In the genomic region with DNA sequence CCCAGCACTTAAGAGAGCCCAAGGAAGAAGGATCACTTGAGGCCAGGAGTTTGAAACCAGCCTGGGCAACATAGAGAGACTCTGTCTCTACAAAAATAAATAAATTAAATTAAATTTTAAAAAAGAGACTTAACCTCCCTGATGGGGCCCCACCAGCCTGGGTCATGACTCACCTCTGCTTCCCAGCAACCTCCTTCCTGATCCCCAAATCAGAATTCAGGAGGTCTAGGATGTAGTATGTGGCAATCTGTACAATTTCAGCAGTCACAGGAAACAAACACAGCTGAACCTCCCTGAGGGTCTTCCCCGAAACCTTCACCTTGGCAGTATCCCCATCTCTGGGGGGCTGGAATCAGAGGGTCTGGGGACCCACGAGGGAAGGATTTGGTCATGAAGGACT, we compare ENCODE assay signal across 19 cellular contexts. TPM values are rescaled to one million over a fixed set of nuclear protein-coding genes. Genes with fewer than 3 reads are reported as not detected.
DNase-seq lines count a peak whose midpoint lies in the region; ATAC-seq and TF ChIP-seq lines count a peak whose summit lies in the region.
"Had no signal": no experiment of that assay in that cellular context is flagged by ENCODE, and none has a peak within 500 bp of the region (broad histone marks: within the 10 kb centered on the region; RNA-seq: fewer than 3 reads in every experiment).

No MANE protein-coding gene starts in this region.

- H2BK15ac ChIP-seq in IMR-90 (ENCODE audit: low read depth, low read length): peak overlapping the region; percentile 60; the same call in 1 of the 3 replicates

- peak overlapping the region; percentile 83 for H2AFZ ChIP-seq in IMR-90 (replicated peaks; ENCODE audit: low read length, poor library complexity)
- H2AFZ ChIP-seq in neural progenitor cell (replicated peaks): no peak overlapping the region

- no TSS peak for BruUV-seq in IMR-90 (replicated peaks; lab: Mats Ljungman, UMichigan)

- peak overlapping the region; percentile 56 for H2BK5ac ChIP-seq in IMR-90 (ENCODE audit: low read depth, low read length, poor library complexity, severe bottlenecking)

- WGBS in IMR-90 (ENCODE audit: extremely low coverage in 2 of 2, insufficient read length in 1 of 2), 2 experiments: no CpG with 5 or more reads among the region's 2 CpGs
- 47 to 80% methylated on average over 2 of the region's 2 CpGs for WGBS in lower leg skin, 2 donors

- peak overlapping the region; percentile 70 for H2AK5ac ChIP-seq in IMR-90 (ENCODE audit: low read depth, low read length)

- H3K9me1 ChIP-seq in IMR-90 (ENCODE audit: insufficient read depth, low read length): peaks cover 33% of the 10 kb centered on the region

- intact Hi-C loops in IMR-90 (cut with micrococcal nuclease) (no loop called here), lower leg skin (cut with DNase I; ENCODE audit: low total_unique reads) (no loop called here)
- intact Hi-C loops in dendritic cell treated with granulocyte-macrophage colony-stimulating factor and Interleukin-4, amounts not matched to agents 40 ng/mL and 50 ng/mL, for 4 days (cut with micrococcal nuclease): no loop called here

- H3K14ac ChIP-seq in IMR-90 (replicated peaks; ENCODE audit: low read depth, low read length): peak overlapping the region; percentile 91

- TF ChIP-seq RAD21 in IMR-90 (IDR thresholded peaks at IDR 0.05; ENCODE audit: low read length): no peak

- POLR2A ChIA-PET in IMR-90 (lab: Charles Lee; ENCODE audit: unreplicated experiment): no interaction called here

- peak overlapping the region; percentile 5 to 77; a peak in 3 of 4 replicates for H4K8ac ChIP-seq in IMR-90 (ENCODE audit: low read depth in 2 of 2, low read length in 2 of 2)

- in situ Hi-C loops in IMR-90 (cut with MboI; ENCODE audit: low sequenced_read_pairs): loop anchor here (25.0 kb wide), 1 partner anchor 666 kb away; no protein-coding TSS in a partner anchor

- TF ChIP-seq CTCF in IMR-90 (conservative IDR thresholded peaks at IDR 0.05; ENCODE audit: low read depth, low read length) (no peak), neural progenitor cell (IDR thresholded peaks at IDR 0.05) (no peak), lower leg skin (IDR thresholded peaks at IDR 0.05) (no peak)

- H3K18ac ChIP-seq in IMR-90 (ENCODE audit: low read depth, low read length): peak overlapping the region; percentile 76

- peak overlapping the region; percentile 17 for H3K27ac Mint-ChIP-seq in dendritic cell treated with granulocyte-macrophage colony-stimulating factor and Interleukin-4, amounts not matched to agents 40 ng/mL and 50 ng/mL, for 4 days
- peak overlapping the region; percentile 98 for H3K27ac Mint-ChIP-seq in neural progenitor cell

- H2AK9ac ChIP-seq in IMR-90 (replicated peaks; ENCODE audit: low read depth, low read length, poor library complexity): peak overlapping the region; percentile 83

- dilution Hi-C loops in IMR-90 (cut with HindIII; ENCODE audit: low sequenced_read_pairs, unreplicated experiment): no loop called here

- H3K27me3 ChIP-seq in BLaER1 treated with 17β-estradiol and CSF1 and Interleukin-3, amounts not matched to agents 10 nM and 100 nM: no peaks in the 10 kb centered on the region
- H3K27me3 ChIP-seq in IMR-90 (ENCODE audit: control insufficient read depth, insufficient read depth, low read length) (no peaks in the 10 kb centered on the region), neural progenitor cell (no peaks in the 10 kb centered on the region)
- H3K27me3 ChIP-seq: sigmoid colon, SJSA1 had no signal

- 0 out of 20 replicates have a peak overlapping the region, but pooled peaks of 1 of the 10 experiments have one; percentile 16 for H3K4me3 ChIP-seq in BLaER1 treated with 17β-estradiol and CSF1 and Interleukin-3, amounts not matched to agents 10 nM and 100 nM
- H3K4me3 ChIP-seq in IMR-90 (ENCODE audit: insufficient read depth, low read depth, low read length) (no peak overlapping the region), neural progenitor cell (no peak overlapping the region), lower leg skin (ENCODE audit: low read depth, poor library complexity, severe bottlenecking) (no peak overlapping the region)
- H3K4me3 ChIP-seq: sigmoid colon, SJSA1 had no signal

- H4K5ac ChIP-seq in IMR-90 (ENCODE audit: low read depth, low read length): peak overlapping the region; percentile 94

- H4K91ac ChIP-seq in IMR-90 (ENCODE audit: insufficient read depth, low read depth, low read length): peak overlapping the region; percentile 44

- H3F3A ChIP-seq in neural progenitor cell (ENCODE audit: low read depth): no peaks in the 10 kb centered on the region

- H3K4me3 Mint-ChIP-seq in dendritic cell treated with granulocyte-macrophage colony-stimulating factor and Interleukin-4, amounts not matched to agents 40 ng/mL and 50 ng/mL, for 4 days: no peak overlapping the region
- H3K4me3 Mint-ChIP-seq in neural progenitor cell: peak overlapping the region; percentile 68
- H3K4me3 Mint-ChIP-seq: nephron had no signal

- H3K79me1 ChIP-seq in IMR-90 (ENCODE audit: low read depth in 1 of 2, low read length in 2 of 2): peaks cover 0 to 10% of the 10 kb centered on the region in 2 experiments; a peak in 2 of 4 replicates

- peak overlapping the region in 10 of 11 experiments; percentile 14 to 77 (median 59); a peak in 12 of 22 replicates for H3K9ac ChIP-seq in BLaER1 treated with 17β-estradiol and CSF1 and Interleukin-3, amounts not matched to agents 10 nM and 100 nM
- H3K9ac ChIP-seq in IMR-90 (ENCODE audit: low read depth, low read length) (no peak overlapping the region), neural progenitor cell (no peak overlapping the region)

- TF ChIP-seq POLR2A in IMR-90 (IDR thresholded peaks at IDR 0.05; ENCODE audit: low read depth, low read length) (no peak), lower leg skin (IDR thresholded peaks at IDR 0.05) (no peak)

- no peaks in the 10 kb centered on the region for H3K36me3 Mint-ChIP-seq in dendritic cell treated with granulocyte-macrophage colony-stimulating factor and Interleukin-4, amounts not matched to agents 40 ng/mL and 50 ng/mL, for 4 days (ENCODE audit: low read depth)
- peaks cover 2% of the 10 kb centered on the region for H3K36me3 Mint-ChIP-seq in neural progenitor cell

- peak overlapping the region; percentile 51 for H2BK120ac ChIP-seq in IMR-90 (ENCODE audit: low read depth, low read length)

- peaks cover 37% of the 10 kb centered on the region for H3K4me1 Mint-ChIP-seq in dendritic cell treated with granulocyte-macrophage colony-stimulating factor and Interleukin-4, amounts not matched to agents 40 ng/mL and 50 ng/mL, for 4 days (ENCODE audit: low read depth)
- peaks cover 28% of the 10 kb centered on the region for H3K4me1 Mint-ChIP-seq in neural progenitor cell
- H3K4me1 Mint-ChIP-seq: nephron had no signal

- no peaks in the 10 kb centered on the region for H3K9me3 ChIP-seq in BLaER1 treated with 17β-estradiol and CSF1 and Interleukin-3, amounts not matched to agents 10 nM and 100 nM (replicated peaks in 1 of 11)
- no peaks in the 10 kb centered on the region for H3K9me3 ChIP-seq in IMR-90 (ENCODE audit: control insufficient read depth, insufficient read depth, low read length)
- H3K9me3 ChIP-seq in neural progenitor cell (ENCODE audit: low read depth): no peaks in the 10 kb centered on the region
- H3K9me3 ChIP-seq: sigmoid colon, SJSA1 had no signal

- no peak overlapping the region for H3K56ac ChIP-seq in IMR-90 (ENCODE audit: extremely low read depth, insufficient read depth, low read length)

- H2BK20ac ChIP-seq in IMR-90 (ENCODE audit: low read depth, low read length): peak overlapping the region; percentile 38

- H3K4me1 ChIP-seq in BLaER1 treated with 17β-estradiol and CSF1 and Interleukin-3, amounts not matched to agents 10 nM and 100 nM: peaks cover 34 to 81% (median 67%) of the 10 kb centered on the region in 10 experiments
- H3K4me1 ChIP-seq in IMR-90 (ENCODE audit: control insufficient read depth, insufficient read depth, low read length) (peaks cover 26% of the 10 kb centered on the region), neural progenitor cell (no peaks in the 10 kb centered on the region)

- no peaks in the 10 kb centered on the region for H3K9me3 Mint-ChIP-seq in dendritic cell treated with granulocyte-macrophage colony-stimulating factor and Interleukin-4, amounts not matched to agents 40 ng/mL and 50 ng/mL, for 4 days
- H3K9me3 Mint-ChIP-seq in neural progenitor cell: no peaks in the 10 kb centered on the region
- H3K9me3 Mint-ChIP-seq: nephron had no signal

- no peaks in the 10 kb centered on the region for H3K79me2 ChIP-seq in neural progenitor cell (ENCODE audit: low read depth)

- no peaks in the 10 kb centered on the region for H4K20me1 ChIP-seq in BLaER1 treated with 17β-estradiol and CSF1 and Interleukin-3, amounts not matched to agents 10 nM and 100 nM
- no peaks in the 10 kb centered on the region for H4K20me1 ChIP-seq in IMR-90 (ENCODE audit: insufficient read depth, low read length)
- H4K20me1 ChIP-seq in neural progenitor cell (ENCODE audit: low read depth): no peaks in the 10 kb centered on the region

- CTCF ChIA-PET in IMR-90 (lab: Yijun Ruan, JAX): no interaction called here

- peak overlapping the region; percentile 58 to 90 (median 79) for H3K4me2 ChIP-seq in BLaER1 treated with 17β-estradiol and CSF1 and Interleukin-3, amounts not matched to agents 10 nM and 100 nM
- H3K4me2 ChIP-seq in IMR-90 (ENCODE audit: low read depth, low read length) (no peak overlapping the region), neural progenitor cell (no peak overlapping the region)

- ATAC-seq in IMR-90 (ENCODE audit: low read depth): peak; percentile 22
- ATAC-seq: stimulated activated naive CD8-positive, alpha-beta T cell treated with anti-CD3 and anti-CD28 coated beads, Interleukin-15, Interleukin-2, amounts not matched to agents 100 U/mL and 50 U/mL, for 24 hours had no signal

- peak overlapping the region in 10 of 11 experiments; percentile 65 to 87 (median 81); a peak in 19 of 22 replicates for H3K27ac ChIP-seq in BLaER1 treated with 17β-estradiol and CSF1 and Interleukin-3, amounts not matched to agents 10 nM and 100 nM
- H3K27ac ChIP-seq in IMR-90 (ENCODE audit: insufficient read depth, low read length): peak overlapping the region; percentile 86
- no peak overlapping the region for H3K27ac ChIP-seq in neural progenitor cell
- H3K27ac ChIP-seq: C4-2B, SJSA1 had no signal

- peak overlapping the region; percentile 74 for H3K4ac ChIP-seq in IMR-90 (ENCODE audit: low read depth, low read length)

- H3K23ac ChIP-seq in IMR-90 (ENCODE audit: low read depth, low read length): peak overlapping the region; percentile 29; the same call in 1 of the 2 replicates

- H3K27me3 Mint-ChIP-seq in dendritic cell treated with granulocyte-macrophage colony-stimulating factor and Interleukin-4, amounts not matched to agents 40 ng/mL and 50 ng/mL, for 4 days: no peaks in the 10 kb centered on the region
- peaks cover 2% of the 10 kb centered on the region for H3K27me3 Mint-ChIP-seq in neural progenitor cell (ENCODE audit: insufficient read depth, low read depth)

- no peaks in the 10 kb centered on the region for H3K36me3 ChIP-seq in BLaER1 treated with 17β-estradiol and CSF1 and Interleukin-3, amounts not matched to agents 10 nM and 100 nM
- no peaks in the 10 kb centered on the region for H3K36me3 ChIP-seq in IMR-90 (ENCODE audit: control insufficient read depth, insufficient read depth, low read length)
- no peaks in the 10 kb centered on the region for H3K36me3 ChIP-seq in neural progenitor cell
- H3K36me3 ChIP-seq: sigmoid colon, SJSA1 had no signal

- DNase-seq in IMR-90: peak; percentile 65
- no peak for DNase-seq in neural progenitor cell (ENCODE audit: low spot score)
- DNase-seq in NCI-H774 (lab: John Stamatoyannopoulos, UW): no peak
- no peak for DNase-seq in NCI-H2029 treated with DMSO at 0.1 percent for 48 hours (lab: John Stamatoyannopoulos, UW)
- DNase-seq in hypothalamus (lab: John Stamatoyannopoulos, UW): no peak
- DNase-seq in lower leg skin (ENCODE audit: low spot score in 2 of 2): no peak
- DNase-seq: activated CD4-positive, alpha-beta T cell treated with anti-CD3 and anti-CD28 coated beads, Interleukin-2, amount 50 U/mL, for 4 hours; anterior cingulate cortex; DMS53; mammary epithelial cell; NCI-H1092 treated with DMSO at 0.1 percent for 48 hours; sigmoid colon; stimulated activated naive CD8-positive, alpha-beta T cell treated with anti-CD3 and anti-CD28 coated beads, Interleukin-15, Interleukin-2, amounts not matched to agents 100 U/mL and 50 U/mL, for 24 hours had no signal

RNA-seq across cellular contexts. Expression of gene PPP1R35, which starts 9.7 kb away (rescaled TPM):
- total RNA-seq in IMR-90 (2012; rRNA removed) (5.6 and 7.8 TPM in 2 replicates), neural progenitor cell (ENCODE audit: low replicate concordance) (7.3 and 33.0 TPM in 2 replicates), lower leg skin (10 to 100 TPM; 26.3 to 63.2 (median 46.6) TPM)
- polyA plus RNA-seq in IMR-90 (2012; rRNA removed): 25.5 and 36.7 TPM in 2 replicates
- 19.4 and 32.1 TPM in 2 replicates for polyA plus RNA-seq in IMR-90 (2012; cell fraction: cytosol; rRNA removed)
- 103 and 138 TPM in 2 replicates for polyA plus RNA-seq in IMR-90 (2012; cell fraction: nucleus; rRNA removed; ENCODE audit: low replicate concordance)

RNA-seq across cellular contexts. Expression of gene MEPCE, which starts 16.4 kb away (rescaled TPM):
- 20.3 and 22.9 TPM in 2 replicates for total RNA-seq in IMR-90 (2012; rRNA removed)
- polyA plus RNA-seq in IMR-90 (2012; rRNA removed): 17.6 and 18.2 TPM in 2 replicates
- polyA plus RNA-seq in IMR-90 (2012; cell fraction: cytosol; rRNA removed): 13.7 and 14.6 TPM in 2 replicates
- 23.5 and 26.5 TPM in 2 replicates for polyA plus RNA-seq in IMR-90 (2012; cell fraction: nucleus; rRNA removed; ENCODE audit: low replicate concordance)
- 16.4 and 42.6 TPM in 2 replicates for total RNA-seq in neural progenitor cell (ENCODE audit: low replicate concordance)
- total RNA-seq in lower leg skin: 10 to 100 TPM; 26.1 to 54.4 (median 37.4) TPM

RNA-seq across cellular contexts. Expression of gene ZCWPW1, which starts 17.5 kb away (rescaled TPM):
- total RNA-seq in IMR-90 (2012; rRNA removed) (0.56 and 0.72 TPM in 2 replicates), neural progenitor cell (ENCODE audit: low replicate concordance) (1.4 and 1.8 TPM in 2 replicates), lower leg skin (1 to 10 TPM; 2.2 to 6.3 (median 4.6) TPM)
- 0.76 and 1.3 TPM in 2 replicates for polyA plus RNA-seq in IMR-90 (2012; rRNA removed)
- 0.37 and 0.51 TPM in 2 replicates for polyA plus RNA-seq in IMR-90 (2012; cell fraction: cytosol; rRNA removed)
- 1.3 and 2.5 TPM in 2 replicates for polyA plus RNA-seq in IMR-90 (2012; cell fraction: nucleus; rRNA removed; ENCODE audit: low replicate concordance)

RNA-seq across cellular contexts. Expression of gene SPACDR, which starts 18.0 kb away (rescaled TPM):
- 0.54 and 1.1 TPM in 2 replicates for total RNA-seq in IMR-90 (2012; rRNA removed)
- 1.3 and 2.1 TPM in 2 replicates for polyA plus RNA-seq in IMR-90 (2012; rRNA removed)
- polyA plus RNA-seq in IMR-90 (2012; cell fraction: cytosol; rRNA removed): 2.3 and 3.1 TPM in 2 replicates
- 8.7 and 10.3 TPM in 2 replicates for polyA plus RNA-seq in IMR-90 (2012; cell fraction: nucleus; rRNA removed; ENCODE audit: low replicate concordance)
- 0.71 TPM in 1 of 2 replicates, not detected in the other for total RNA-seq in neural progenitor cell (ENCODE audit: low replicate concordance)
- total RNA-seq in lower leg skin: 1 to 10 TPM in 1 of 4 donors, under 1 TPM in 1, not detected in 2; 0.26 to 1.5 TPM
- total RNA-seq: urinary bladder had no signal

RNA-seq across cellular contexts. Expression of gene TSC22D4, which starts 33.0 kb away (rescaled TPM):
- total RNA-seq in IMR-90 (2012; rRNA removed) (9.3 and 10.0 TPM in 2 replicates), neural progenitor cell (ENCODE audit: low replicate concordance) (11.0 and 17.6 TPM in 2 replicates), lower leg skin (10 to 100 TPM; 57.3 to 97.7 (median 68.0) TPM)
- 29.9 and 32.4 TPM in 2 replicates for polyA plus RNA-seq in IMR-90 (2012; rRNA removed)
- polyA plus RNA-seq in IMR-90 (2012; cell fraction: cytosol; rRNA removed): 30.1 and 48.3 TPM in 2 replicates
- polyA plus RNA-seq in IMR-90 (2012; cell fraction: nucleus; rRNA removed; ENCODE audit: low replicate concordance): 39.6 and 90.8 TPM in 2 replicates

Comparison
In these comparisons a context has a peak if more than half of its experiments do, and no peak if none do; other contexts are left out.
1. H3K4me2 ChIP-seq: peak in BLaER1 treated with 17β-estradiol and CSF1 and Interleukin-3, amounts not matched to agents 10 nM and 100 nM (11 of 11); none in IMR-90 (single experiment) and neural progenitor cell (single experiment).
2. H3K9ac ChIP-seq: peak in BLaER1 treated with 17β-estradiol and CSF1 and Interleukin-3, amounts not matched to agents 10 nM and 100 nM (10 of 11); none in IMR-90 (single experiment) and neural progenitor cell (single experiment).